In genomic region chr12:125280482-125281377, GRCh38 we compare ENCODE assay signal across 18 cellular contexts.
DNase-seq lines count a peak whose midpoint lies in the region; ATAC-seq and TF ChIP-seq lines count a peak whose summit lies in the region.
"Had no signal": no experiment of that assay in that cellular context is flagged by ENCODE, and none has a peak within 500 bp of the region (broad histone marks: within the 10 kb centered on the region; RNA-seq: fewer than 3 reads in every experiment).

No MANE protein-coding gene starts in this region.

- no peak for TF ChIP-seq CTCF in GM12865 (IDR thresholded peaks at IDR 0.05; ENCODE audit: insufficient read depth, low read depth, low read length, missing control alignments)
- TF ChIP-seq CTCF in endothelial cell (IDR thresholded peaks at IDR 0.05; ENCODE audit: unreplicated experiment): no peak
- TF ChIP-seq CTCF in GM10248 (IDR thresholded peaks at IDR 0.05; ENCODE audit: control extremely low read depth, extremely low read depth, low read depth, missing control alignments): no peak

- no peak overlapping the region for H3K27ac Mint-ChIP-seq in endothelial cell (ENCODE audit: unreplicated experiment)
- H3K27ac Mint-ChIP-seq: activated T-helper 1 cell treated with anti-CD3 and anti-CD28 coated beads, Interleukin-12 subunit alpha, Interleukin-12 subunit beta, Interleukin-2, Interleukin-4 antibody, amounts not matched to agents 30 ng/mL and 10 ng/mL and 1 ng/mL, durations not matched to agents 14 hours and 24 hours and 36 hours had no signal

- H2BK5ac ChIP-seq in mesendoderm (ENCODE audit: low read length): no peak overlapping the region

- H3K56ac ChIP-seq in mesendoderm (ENCODE audit: low read length): peak overlapping the region; percentile 65

- H3K4ac ChIP-seq in mesendoderm (ENCODE audit: low read depth, low read length): no peak overlapping the region

- H3K79me2 ChIP-seq in mesendoderm (ENCODE audit: control insufficient read depth, insufficient read depth, low read length): no peaks in the 10 kb centered on the region

- no peak overlapping the region for H3K23ac ChIP-seq in mesendoderm (ENCODE audit: low read length)

- no peaks in the 10 kb centered on the region for H3K9me3 ChIP-seq in HUES6 (ENCODE audit: control insufficient read depth, insufficient read depth, low read depth, low read length)
- H3K9me3 ChIP-seq: adrenal gland, heart right ventricle had no signal

- no peaks in the 10 kb centered on the region for H3K4me1 Mint-ChIP-seq in endothelial cell (ENCODE audit: unreplicated experiment)

- H3K18ac ChIP-seq in mesendoderm (ENCODE audit: low read length): no peak overlapping the region

- no peak overlapping the region for H2AK5ac ChIP-seq in mesendoderm (ENCODE audit: low read length)

- H3K4me3 ChIP-seq in GM12865 (ENCODE audit: low read depth, low read length) (no peak overlapping the region), HUES6 (ENCODE audit: low read depth, low read length) (peak overlapping the region; percentile 60), mesendoderm (ENCODE audit: low read length) (no peak overlapping the region)
- H3K4me3 ChIP-seq: adrenal gland, heart right ventricle had no signal

- peak overlapping the region; percentile 57 for H3K9ac ChIP-seq in HUES6 (ENCODE audit: low read length)
- H3K9ac ChIP-seq in mesendoderm (ENCODE audit: low read length): no peak overlapping the region

- no peak overlapping the region for H2BK15ac ChIP-seq in mesendoderm (replicated peaks; ENCODE audit: low read depth)

- H3K4me3 Mint-ChIP-seq in endothelial cell (ENCODE audit: unreplicated experiment): peak overlapping the region; percentile 3
- H3K4me3 Mint-ChIP-seq: activated T-helper 1 cell treated with anti-CD3 and anti-CD28 coated beads, Interleukin-12 subunit alpha, Interleukin-12 subunit beta, Interleukin-2, Interleukin-4 antibody, amounts not matched to agents 30 ng/mL and 10 ng/mL and 1 ng/mL, durations not matched to agents 14 hours and 24 hours and 36 hours had no signal

- H4K8ac ChIP-seq in mesendoderm (ENCODE audit: low read depth, low read length): no peak overlapping the region

- H3K4me1 ChIP-seq in HUES6 (ENCODE audit: control insufficient read depth, insufficient read depth, low read length) (peaks cover 12% of the 10 kb centered on the region; the same call in 1 of the 2 replicates), mesendoderm (ENCODE audit: control insufficient read depth, low read depth, low read length) (peaks cover 5% of the 10 kb centered on the region)
- H3K4me1 ChIP-seq: adrenal gland, heart right ventricle had no signal

- H3K36me3 Mint-ChIP-seq in endothelial cell (ENCODE audit: low read depth, unreplicated experiment): no peaks in the 10 kb centered on the region

- H3K36me3 ChIP-seq in HUES6 (ENCODE audit: control insufficient read depth, insufficient read depth, low read length) (no peaks in the 10 kb centered on the region), mesendoderm (ENCODE audit: control insufficient read depth, insufficient read depth, low read length) (no peaks in the 10 kb centered on the region)
- H3K36me3 ChIP-seq: adrenal gland, heart right ventricle had no signal

- peak overlapping the region; percentile 37 for H3K27ac ChIP-seq in HUES6 (ENCODE audit: low read depth, low read length)
- no peak overlapping the region for H3K27ac ChIP-seq in mesendoderm (ENCODE audit: low read depth, low read length)
- H3K27ac ChIP-seq: adrenal gland, heart right ventricle had no signal

- H3K79me1 ChIP-seq in mesendoderm (ENCODE audit: low read length): no peaks in the 10 kb centered on the region

- peak overlapping the region; percentile 14 for H3K4me2 ChIP-seq in mesendoderm (ENCODE audit: low read length)

- H2BK120ac ChIP-seq in mesendoderm (ENCODE audit: low read depth, low read length): no peak overlapping the region

- peak; percentile 5 for DNase-seq in GM12865 (ENCODE audit: low read depth)
- DNase-seq in endothelial cell (ENCODE audit: low spot score): peak; percentile 36
- peak; percentile 94 for DNase-seq in mesendoderm
- DNase-seq in NCI-H2227 (lab: John Stamatoyannopoulos, UW; ENCODE audit: unreplicated experiment): no peak
- no peak for DNase-seq in GM10248 (ENCODE audit: extremely low spot score)
- no peak for DNase-seq in NCI-H2171 (lab: John Stamatoyannopoulos, UW)
- DNase-seq: activated CD8-positive, alpha-beta memory T cell treated with anti-CD3 and anti-CD28 coated beads for 24 hours; adrenal gland; dorsolateral prefrontal cortex; GOT3; heart right ventricle; NCI-H1436; NK-92 treated with Interleukin-12 subunit alpha and Interleukin-12 subunit beta, amount 100 ng/mL, for 24 hours; stimulated activated CD4-positive, alpha-beta T cell treated with anti-CD3 and anti-CD28 coated beads, Interleukin-2, amount 100 ng/mL, for 48 hours had no signal

- H3K27me3 Mint-ChIP-seq in endothelial cell (ENCODE audit: unreplicated experiment): peaks cover 3% of the 10 kb centered on the region

- H3K27me3 ChIP-seq in HUES6 (ENCODE audit: control insufficient read depth, insufficient read depth, low read length) (no peaks in the 10 kb centered on the region), mesendoderm (ENCODE audit: insufficient read depth, low read length, poor library complexity) (no peaks in the 10 kb centered on the region)
- H3K27me3 ChIP-seq: adrenal gland, dorsolateral prefrontal cortex had no signal

- no peak for ATAC-seq in GM18873 (IDR thresholded peaks at IDR 0.05; ENCODE audit: low FRiP score, unreplicated experiment)
- ATAC-seq: heart right ventricle, left lobe of liver had no signal

- no peaks in the 10 kb centered on the region for H3K9me3 Mint-ChIP-seq in endothelial cell (ENCODE audit: unreplicated experiment)
- H3K9me3 Mint-ChIP-seq: activated T-helper 1 cell treated with anti-CD3 and anti-CD28 coated beads, Interleukin-12 subunit alpha, Interleukin-12 subunit beta, Interleukin-2, Interleukin-4 antibody, amounts not matched to agents 30 ng/mL and 10 ng/mL and 1 ng/mL, durations not matched to agents 14 hours and 24 hours and 36 hours had no signal

- CTCF ChIA-PET in GM10248 (lab: Yijun Ruan, JAX): interaction anchor here (0.9 to 1.5 kb wide), 4 partner anchors 9 to 270 kb away, joined by 3 to 4 read pairs (median 3); no protein-coding TSS in a partner anchor

- H4K5ac ChIP-seq in mesendoderm (ENCODE audit: low read length): no peak overlapping the region

- POLR2A ChIA-PET in GM10248 (lab: Yijun Ruan, JAX): no interaction called here

- no CpG with 5 or more reads among the region's 20 CpGs for WGBS in mesendoderm (ENCODE audit: extremely low coverage, insufficient coverage, low lambda C conversion rate)

Comparison
In these comparisons a context has a peak if more than half of its experiments do, and no peak if none do; other contexts are left out.
1. DNase-seq: peak in GM12865 (single experiment), endothelial cell (single experiment) and mesendoderm (single experiment); none in NCI-H2227 (single experiment), GM10248 (single experiment) and NCI-H2171 (single experiment).